ENCODE assay signal across 2 cellular contexts in genomic region chr17:57548421-57549385, GRCh38.
TF ChIP-seq lines count a peak whose summit lies in the region.

No MANE protein-coding gene starts in this region.

TF ChIP-seq in neural cell, 6 proteins besides CTCF, POLR2A, EP300 and RAD21:
- TF ChIP-seq POLR2AphosphoS5 (IDR thresholded peaks at IDR 0.05) (peak; percentile 74), REST (IDR thresholded peaks at IDR 0.05; ENCODE audit: borderline replicate concordance) (peak; percentile 93), EZH2 (IDR thresholded peaks at IDR 0.05; ENCODE audit: borderline replicate concordance, insufficient read depth, low read length, poor library complexity, severe bottlenecking) (no peak)

TF ChIP-seq in SK-N-SH, 30 proteins besides CTCF, POLR2A, EP300 and RAD21:
- TF ChIP-seq TCF12 (IDR thresholded peaks at IDR 0.05) (no peak), ELF1 (IDR thresholded peaks at IDR 0.05) (no peak), SIN3A (IDR thresholded peaks at IDR 0.05; ENCODE audit: borderline replicate concordance, low read depth, low read length) (no peak), IRF3 (IDR thresholded peaks at IDR 0.05; ENCODE audit: low read depth, low read length) (no peak), RCOR1 (IDR thresholded peaks at IDR 0.05; ENCODE audit: low read length) (no peak)
